ENCODE assay signal across 26 cellular contexts in genomic region chr12:71671816-71672215, GRCh38. TPM values are rescaled to one million over a fixed set of nuclear protein-coding genes. Genes with fewer than 3 reads are reported as not detected.
DNase-seq lines count a peak whose midpoint lies in the region; ATAC-seq, FAIRE-seq and TF ChIP-seq lines count a peak whose summit lies in the region.
"Had no signal": no experiment of that assay in that cellular context is flagged by ENCODE, and none has a peak within 500 bp of the region (broad histone marks: within the 10 kb centered on the region; RNA-seq: fewer than 3 reads in every experiment).

No MANE protein-coding gene starts in this region.

- ATAC-seq in CD4-positive, CD25-positive, alpha-beta regulatory T cell (ENCODE audit: low read depth in 2 of 2): no peak
- ATAC-seq: activated CD8-positive, alpha-beta memory T cell treated with anti-CD3 and anti-CD28 coated beads, Interleukin-2, amount 10 ng/mL, durations not matched to agents 7 days and 5 days; activated T-helper 17 cell treated with anti-CD3 and anti-CD28 coated beads, Interleukin-2, amount 50 U/mL, for 72 hours; left lung; natural killer cell treated with Interleukin-12 subunit alpha and Interleukin-12 subunit beta and Interleukin-15 and Interleukin-18, amount 100 ng/mL, for 72 hours; stimulated activated naive B cell treated with anti-CD40 and anti-IgM and Interleukin-4, amounts not matched to agents 10 μg/mL and 1 μg/mL and 100 μg/mL, for 72 hours had no signal

- no peaks in the 10 kb centered on the region for H3K4me1 ChIP-seq in CD4-positive, CD25-positive, alpha-beta regulatory T cell (ENCODE audit: control insufficient read depth, insufficient read depth, low read length, poor library complexity, severe bottlenecking)
- no peaks in the 10 kb centered on the region for H3K4me1 ChIP-seq in spleen
- H3K4me1 ChIP-seq: left lung, sigmoid colon, thyroid gland had no signal

- peaks cover 0 to 1% (median 0%) of the 10 kb centered on the region in 7 donors for H3K9me3 Mint-ChIP-seq in CD4-positive, CD25-positive, alpha-beta regulatory T cell
- H3K9me3 Mint-ChIP-seq in HFFc6: no peaks in the 10 kb centered on the region
- H3K9me3 Mint-ChIP-seq: activated naive CD8-positive, alpha-beta T cell treated with anti-CD3 and anti-CD28 coated beads, Interleukin-2, amount 10 ng/mL, durations not matched to agents 7 days and 5 days; activated T-helper 17 cell treated with anti-CD3 and anti-CD28 coated beads, Interleukin-2, amount 50 U/mL, for 72 hours; brain; CD8-positive, alpha-beta memory T cell; mesothelial cell of epicardium had no signal

- intact Hi-C loops in spleen (cut with DNase I; ENCODE audit: low total_unique reads): no loop called here

- 81 to 100% (median 94%) methylated on average over 1 of the region's 1 CpG for WGBS in spleen, 5 donors

- no peaks in the 10 kb centered on the region for H3K27me3 ChIP-seq in CD4-positive, CD25-positive, alpha-beta regulatory T cell (ENCODE audit: control insufficient read depth, insufficient read depth, low read length)
- H3K27me3 ChIP-seq in spleen (replicated peaks in 1 of 7): no peaks in the 10 kb centered on the region
- H3K27me3 ChIP-seq: left lung, ovary, sigmoid colon, thyroid gland had no signal

- peak overlapping the region in 1 of 4 donors; percentile 7 for H3K4me3 Mint-ChIP-seq in CD4-positive, CD25-positive, alpha-beta regulatory T cell
- no peak overlapping the region for H3K4me3 Mint-ChIP-seq in HFFc6
- H3K4me3 Mint-ChIP-seq: activated CD8-positive, alpha-beta memory T cell treated with anti-CD3 and anti-CD28 coated beads, Interleukin-2, amount 10 ng/mL, durations not matched to agents 7 days and 5 days; activated naive CD8-positive, alpha-beta T cell treated with anti-CD3 and anti-CD28 coated beads, Interleukin-2, amount 10 ng/mL, durations not matched to agents 7 days and 5 days; activated T-helper 17 cell treated with anti-CD3 and anti-CD28 coated beads, Interleukin-2, amount 50 U/mL, for 72 hours; CD8-positive, alpha-beta memory T cell; mesothelial cell of epicardium; natural killer cell treated with Interleukin-12 subunit alpha and Interleukin-12 subunit beta and Interleukin-15 and Interleukin-18, amount 100 ng/mL, for 72 hours; stimulated activated naive B cell treated with anti-CD40 and anti-IgM and Interleukin-4, amounts not matched to agents 10 μg/mL and 1 μg/mL and 100 μg/mL, for 72 hours had no signal

- H3K9me3 ChIP-seq in CD4-positive, CD25-positive, alpha-beta regulatory T cell (ENCODE audit: control insufficient read depth in 2 of 2, low read length in 2 of 2): no peaks in the 10 kb centered on the region
- no peaks in the 10 kb centered on the region for H3K9me3 ChIP-seq in spleen
- H3K9me3 ChIP-seq: left lung, ovary, sigmoid colon, thyroid gland had no signal

- TF ChIP-seq CTCF in spleen (IDR thresholded peaks at IDR 0.05 in 8 of 11, conservative IDR thresholded peaks at IDR 0.05 in 3 of 11) (no peak), HFFc6 (IDR thresholded peaks at IDR 0.05) (no peak)

- H3K27ac Mint-ChIP-seq in CD4-positive, CD25-positive, alpha-beta regulatory T cell: peak overlapping the region in 2 of 3 donors; percentile 19 to 38
- H3K27ac Mint-ChIP-seq in HFFc6: no peak overlapping the region
- H3K27ac Mint-ChIP-seq: activated CD8-positive, alpha-beta memory T cell treated with anti-CD3 and anti-CD28 coated beads, Interleukin-2, amount 10 ng/mL, durations not matched to agents 7 days and 5 days; activated naive CD8-positive, alpha-beta T cell treated with anti-CD3 and anti-CD28 coated beads, Interleukin-2, amount 10 ng/mL, durations not matched to agents 7 days and 5 days; activated T-helper 17 cell treated with anti-CD3 and anti-CD28 coated beads, Interleukin-2, amount 50 U/mL, for 72 hours; brain; mesothelial cell of epicardium; natural killer cell treated with Interleukin-12 subunit alpha and Interleukin-12 subunit beta and Interleukin-15 and Interleukin-18, amount 100 ng/mL, for 72 hours; stimulated activated naive B cell treated with anti-CD40 and anti-IgM and Interleukin-4, amounts not matched to agents 10 μg/mL and 1 μg/mL and 100 μg/mL, for 72 hours had no signal

- H3K36me3 Mint-ChIP-seq in CD4-positive, CD25-positive, alpha-beta regulatory T cell: peaks cover 20% of the 10 kb centered on the region
- H3K36me3 Mint-ChIP-seq in HFFc6 (ENCODE audit: low read depth): peaks cover 5% of the 10 kb centered on the region; the same call in 1 of the 2 replicates

- no peak for DNase-seq in CD4-positive, CD25-positive, alpha-beta regulatory T cell
- no peak for DNase-seq in GM18507 (ENCODE audit: extremely low spot score, insufficient read length, low read depth)
- peak; percentile 17 for DNase-seq in NCI-H2196 treated with DMSO at 0.1 percent for 48 hours (lab: John Stamatoyannopoulos, UW; ENCODE audit: unreplicated experiment)
- peak; percentile 46 to 84 for DNase-seq in erythroblast (lab: John Stamatoyannopoulos, UW)
- DNase-seq in stimulated activated CD4-positive, alpha-beta T cell treated with anti-CD3 and anti-CD28 coated beads, Interleukin-4, amount 100 ng/mL, for 4 hours: no peak
- no peak for DNase-seq in spleen
- DNase-seq in HFFc6: no peak
- DNase-seq: activated CD4-positive, alpha-beta T cell treated with anti-CD3 and anti-CD28 coated beads for 48 hours; activated CD8-positive, alpha-beta memory T cell treated with anti-CD3 and anti-CD28 coated beads, Interleukin-2, amount 10 ng/mL, durations not matched to agents 7 days and 5 days; activated naive CD8-positive, alpha-beta T cell treated with anti-CD3 and anti-CD28 coated beads, Interleukin-2, amount 10 ng/mL, durations not matched to agents 7 days and 5 days; CD8-positive, alpha-beta memory T cell; left lung; ovary; SIG-M5; sigmoid colon; stimulated activated naive B cell treated with anti-CD40 and anti-IgM and Interleukin-4, amounts not matched to agents 10 μg/mL and 1 μg/mL and 100 μg/mL, for 72 hours; thyroid gland had no signal

- H3K36me3 ChIP-seq in CD4-positive, CD25-positive, alpha-beta regulatory T cell (ENCODE audit: control insufficient read depth, insufficient read depth, low read length): no peaks in the 10 kb centered on the region
- peaks cover 0 to 1% (median 0%) of the 10 kb centered on the region in 6 donors for H3K36me3 ChIP-seq in spleen
- H3K36me3 ChIP-seq: left lung, ovary, sigmoid colon, thyroid gland had no signal

- H3K4me1 Mint-ChIP-seq in CD4-positive, CD25-positive, alpha-beta regulatory T cell: peaks cover 14 to 18% (median 15%) of the 10 kb centered on the region in 4 donors
- peaks cover 6% of the 10 kb centered on the region for H3K4me1 Mint-ChIP-seq in HFFc6 (ENCODE audit: low read depth)

- H3K27me3 Mint-ChIP-seq in CD4-positive, CD25-positive, alpha-beta regulatory T cell: no peaks in the 10 kb centered on the region
- no peaks in the 10 kb centered on the region for H3K27me3 Mint-ChIP-seq in HFFc6 (ENCODE audit: insufficient read depth)
- H3K27me3 Mint-ChIP-seq: activated CD8-positive, alpha-beta memory T cell treated with anti-CD3 and anti-CD28 coated beads, Interleukin-2, amount 10 ng/mL, durations not matched to agents 7 days and 5 days; activated naive CD8-positive, alpha-beta T cell treated with anti-CD3 and anti-CD28 coated beads, Interleukin-2, amount 10 ng/mL, durations not matched to agents 7 days and 5 days; activated T-helper 17 cell treated with anti-CD3 and anti-CD28 coated beads, Interleukin-2, amount 50 U/mL, for 72 hours; brain; CD8-positive, alpha-beta memory T cell; stimulated activated naive B cell treated with anti-CD40 and anti-IgM and Interleukin-4, amounts not matched to agents 10 μg/mL and 1 μg/mL and 100 μg/mL, for 72 hours had no signal

- TF ChIP-seq POLR2A in erythroblast (IDR thresholded peaks at IDR 0.05; ENCODE audit: low read length) (no peak), spleen (IDR thresholded peaks at IDR 0.05) (no peak)

- H3K27ac ChIP-seq in CD4-positive, CD25-positive, alpha-beta regulatory T cell (ENCODE audit: insufficient read depth, low read length, poor library complexity, severe bottlenecking): no peak overlapping the region
- H3K27ac ChIP-seq in spleen: no peak overlapping the region
- H3K27ac ChIP-seq: coronary artery, left lung, ovary, sigmoid colon, thyroid gland had no signal

- no peak overlapping the region for H3K4me3 ChIP-seq in CD4-positive, CD25-positive, alpha-beta regulatory T cell (ENCODE audit: low read depth, low read length)
- H3K4me3 ChIP-seq in spleen: no peak overlapping the region
- H3K4me3 ChIP-seq: coronary artery, left lung, ovary, sigmoid colon, thyroid gland had no signal

- peak; percentile 9 for FAIRE-seq in GM18507 (lab: Jason Lieb, UNC)
- FAIRE-seq: endometrium, H54, HTR-8/SVneo, TTC549 had no signal

RNA-seq across cellular contexts. Expression of gene THAP2, which starts 7.7 kb away (rescaled TPM):
- total RNA-seq in CD4-positive, CD25-positive, alpha-beta regulatory T cell: 25.0 TPM
- 10 to 100 TPM in 1 of 4 donors, 1 to 10 TPM in 3; 6.7 to 10.7 (median 7.8) TPM for polyA plus RNA-seq in CD4-positive, CD25-positive, alpha-beta regulatory T cell
- 1 to 10 TPM; 3.8 to 8.8 (median 5.8) TPM for total RNA-seq in spleen
- 1 to 10 TPM; 3.1 to 5.0 (median 3.4) TPM for polyA plus RNA-seq in spleen
- total RNA-seq in HFFc6 (2021; fragmentation: NEBNext Ultra II Directional; extraction: Animal tissue kit (Norgen Biotek cat#: 25700)): 1 to 10 TPM; 3.8 to 5.1 (median 4.4) TPM

RNA-seq across cellular contexts. Expression of gene ZFC3H1, which starts 8.2 kb away (rescaled TPM):
- 155 TPM for total RNA-seq in CD4-positive, CD25-positive, alpha-beta regulatory T cell
- polyA plus RNA-seq in CD4-positive, CD25-positive, alpha-beta regulatory T cell: 10 to 100 TPM; 20.0 to 33.5 (median 25.5) TPM
- total RNA-seq in spleen: 100 to 1,000 TPM in 3 of 7 donors, 10 to 100 TPM in 4; 65.7 to 139 (median 91.6) TPM
- polyA plus RNA-seq in spleen: 10 to 100 TPM; 21.4 to 26.2 (median 23.3) TPM
- 10 to 100 TPM; 23.4 to 32.5 (median 30.5) TPM for total RNA-seq in HFFc6 (2021; fragmentation: NEBNext Ultra II Directional; extraction: Animal tissue kit (Norgen Biotek cat#: 25700))

RNA-seq across cellular contexts. Expression of gene TMEM19, which starts 14.1 kb away (rescaled TPM):
- 10.8 TPM for total RNA-seq in CD4-positive, CD25-positive, alpha-beta regulatory T cell
- polyA plus RNA-seq in CD4-positive, CD25-positive, alpha-beta regulatory T cell: 10 to 100 TPM; 23.7 to 33.3 (median 26.6) TPM
- 10 to 100 TPM; 26.8 to 42.4 (median 30.9) TPM for total RNA-seq in spleen
- polyA plus RNA-seq in spleen: 10 to 100 TPM; 15.0 to 24.3 (median 18.0) TPM
- 10 to 100 TPM; 24.0 to 41.6 (median 33.9) TPM for total RNA-seq in HFFc6 (2021; fragmentation: NEBNext Ultra II Directional; extraction: Animal tissue kit (Norgen Biotek cat#: 25700))

Comparison
In these comparisons a context has a peak if more than half of its experiments do, and no peak if none do; other contexts are left out.
1. DNase-seq: peak in NCI-H2196 treated with DMSO at 0.1 percent for 48 hours (single experiment) and erythroblast (2 of 2); none in CD4-positive, CD25-positive, alpha-beta regulatory T cell (0 of 3), GM18507 (single experiment), stimulated activated CD4-positive, alpha-beta T cell treated with anti-CD3 and anti-CD28 coated beads, Interleukin-4, amount 100 ng/mL, for 4 hours (0 of 2), spleen (single experiment) and HFFc6 (single experiment).